Comparison of ENCODE assay signal across 8 cellular contexts in the genomic region with DNA sequence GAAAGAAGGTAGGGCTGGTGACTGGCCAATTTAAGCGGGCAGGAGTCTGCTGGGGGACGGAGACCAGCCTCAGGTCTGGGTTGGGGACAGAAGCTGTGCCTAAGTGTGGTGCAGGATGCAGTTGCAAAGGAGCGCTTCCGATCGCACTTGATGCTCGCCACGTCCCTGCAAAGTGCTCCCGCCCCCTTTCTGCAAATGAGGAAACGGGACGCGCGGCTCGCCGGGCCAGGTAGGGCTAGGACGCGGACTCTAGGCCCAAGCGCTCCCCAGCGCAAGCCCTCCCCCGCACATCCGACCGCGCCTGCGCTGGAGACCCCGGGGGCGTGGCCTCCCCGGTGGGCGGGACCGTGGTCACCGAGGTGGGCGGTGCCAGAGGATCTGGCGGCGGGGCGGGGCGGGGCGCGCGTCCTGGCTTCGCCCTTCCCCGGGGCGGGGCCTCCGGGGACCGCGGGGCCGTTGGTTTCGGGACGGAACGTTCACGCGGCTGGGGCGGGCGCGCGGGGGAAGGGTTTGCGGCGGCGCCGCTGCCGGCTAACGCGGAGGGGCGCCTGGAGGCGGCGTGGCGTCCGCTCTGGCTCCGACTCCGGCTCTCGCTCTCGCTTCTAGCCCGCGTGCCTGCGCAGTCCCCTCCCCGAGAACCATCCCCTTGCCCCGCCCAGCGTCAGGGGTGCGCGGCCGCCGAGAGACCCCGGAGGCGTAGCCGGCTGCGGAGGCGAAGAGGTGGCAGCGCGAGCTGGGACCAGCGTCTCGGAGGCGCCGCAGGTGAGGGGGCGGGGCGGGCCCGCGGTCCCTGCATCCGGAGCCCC. TPM values are rescaled to one million over a fixed set of nuclear protein-coding genes. Genes with fewer than 3 reads are reported as not detected.
DNase-seq lines count a peak whose midpoint lies in the region; ATAC-seq, FAIRE-seq and TF ChIP-seq lines count a peak whose summit lies in the region.

TSS of gene FAM118A (plus strand) at position 513 of the 806 bp plus-strand sequence. CDS start 12,446 bp downstream, outside the sequence.

- peak in 1 of 2 donors; percentile 19 for TF ChIP-seq CTCF in right atrium auricular region (IDR thresholded peaks at IDR 0.05)

- H3K4me1 ChIP-seq in right atrium auricular region, result peaks cover 0 to 35% of the 10 kb centered on the region in 2 donors

- DNase-seq in NCI-H1694 treated with DMSO at 0.1 percent for 48 hours (lab: John Stamatoyannopoulos, UW), result peak; percentile 87
- DNase-seq in anterior cingulate cortex (lab: John Stamatoyannopoulos, UW), result peak; percentile 62 to 98 (median 94)
- DNase-seq in right atrium auricular region (ENCODE audit: low spot score), result peak; percentile 92
- peak; percentile 36 for DNase-seq in pulmonary artery endothelial cell (ENCODE audit: low read depth, low spot score)
- peak; percentile 98 for DNase-seq in urothelium cell line (ENCODE audit: low spot score)

- intact Hi-C loops in T-helper 2 cell treated with Interferon-gamma antibody and Interleukin-4, amounts not matched to agents 100 ng/mL and 5 ng/mL, for 36 hours (cut with micrococcal nuclease), result loop anchor here (1.0 to 10.0 kb wide), 5 partner anchors 9 to 985 kb away; partner anchors contain the start of genes GTSE1, KIAA0930 and NUP50

- H3K4me3 ChIP-seq in right atrium auricular region, result peak within 1 kb of the TSS; percentile 88 to 91

- no peaks in the 10 kb centered on the region for H3K9me3 ChIP-seq in right atrium auricular region

- peak within 1 kb of the TSS; percentile 85 to 88 for H3K27ac ChIP-seq in right atrium auricular region

- FAIRE-seq in urothelium cell line (lab: Jason Lieb, UNC), result peak; percentile 91

- ATAC-seq in GM18499 (IDR thresholded peaks at IDR 0.05; ENCODE audit: insufficient read depth, unreplicated experiment), result peak; percentile 48
- peak; percentile 89 for ATAC-seq in HG02885 (IDR thresholded peaks at IDR 0.05; ENCODE audit: poor library complexity, unreplicated experiment)

- no peaks in the 10 kb centered on the region for H3K36me3 ChIP-seq in right atrium auricular region

- no peaks in the 10 kb centered on the region for H3K27me3 ChIP-seq in right atrium auricular region

RNA-seq across cellular contexts. Expression of gene FAM118A, which starts in this region (rescaled TPM):
- total RNA-seq in T-helper 2 cell treated with Interferon-gamma antibody and Interleukin-4, amounts not matched to agents 100 ng/mL and 5 ng/mL, for 36 hours, result 36.7 and 39.6 TPM in 2 replicates
- 10 to 100 TPM; 11.6 to 12.4 TPM for total RNA-seq in right atrium auricular region
- total RNA-seq in pulmonary artery endothelial cell, result 14.2 and 14.5 TPM in 2 replicates

Comparison
In these comparisons a context has a peak if more than half of its experiments do, and no peak if none do; other contexts are left out.
1. Peak in every context shown above with its lines: DNase-seq, ATAC-seq, H3K4me3 ChIP-seq and H3K27ac ChIP-seq.
2. DNase-seq: peak in every context shown above with its lines; median percentile 98 in urothelium cell line; 94 in anterior cingulate cortex; 92 in right atrium auricular region; 87 in NCI-H1694 treated with DMSO at 0.1 percent for 48 hours; 36 in pulmonary artery endothelial cell.